22 cellular contexts compared by ENCODE assay signal in genomic region chr5:72276219-72276752, GRCh38.
"Had no signal": no experiment of that assay in that cellular context is flagged by ENCODE, and none has a peak within 500 bp of the region (broad histone marks: within the 10 kb centered on the region; RNA-seq: fewer than 3 reads in every experiment).

No MANE protein-coding gene starts in this region.

- H3K4me2 ChIP-seq: KMS-11 had no signal

- H3K27ac ChIP-seq: KMS-11, RWPE1 had no signal

- ATAC-seq: HepG2, SK-N-SH treated with all-trans-retinoic acid at 6 μM for 48 hours had no signal

- H3K9ac ChIP-seq: KMS-11 had no signal

- DNase-seq: IMR-90, Kasumi-1, MV-4-11, NCI-H1048, NCI-H1105, NCI-H1417, NCI-H1436 treated with DMSO at 0.1 percent for 48 hours, NCI-H1694, NCI-H1930, NCI-H2081, NCI-H2107, NCI-H2227 treated with DMSO at 0.1 percent for 48 hours, NCI-H524, NCI-H526 treated with DMSO at 0.1 percent for 48 hours, NCI-H774, SHP77, T-helper 1 cell had no signal

- FAIRE-seq: HepG2, RCC 7860 had no signal
